In the genomic region with DNA sequence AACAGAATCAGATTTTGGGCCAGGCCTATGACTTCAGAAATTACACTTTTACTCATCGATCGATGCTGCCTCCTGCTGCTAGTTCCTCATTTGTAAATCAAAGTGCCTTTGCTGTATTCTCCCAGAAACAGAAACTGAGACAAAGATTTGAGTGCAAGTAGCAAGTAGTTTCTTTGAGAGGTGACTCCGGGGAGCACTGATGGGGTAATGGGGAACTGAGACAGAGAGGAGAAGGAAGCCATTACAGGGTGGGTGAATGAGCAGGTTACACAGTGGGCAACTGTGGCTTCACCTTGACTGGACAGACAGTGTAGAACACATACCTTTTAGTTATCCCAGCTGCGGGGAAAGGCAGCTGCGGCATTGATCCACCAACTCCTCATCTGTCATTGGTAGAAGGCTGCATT, we compare ENCODE assay signal across 10 cellular contexts. TPM values are rescaled to one million over a fixed set of nuclear protein-coding genes. Genes with fewer than 3 reads are reported as not detected.
A peak's percentile ranks its signal among the peaks of the same experiment; 100 is the strongest.
DNase-seq lines count a peak whose midpoint lies in the region; ATAC-seq and TF ChIP-seq lines count a peak whose summit lies in the region.
"Had no signal": no experiment of that assay in that cellular context is flagged by ENCODE, and none has a peak within 500 bp of the region (broad histone marks: within the 10 kb centered on the region; RNA-seq: fewer than 3 reads in every experiment).

No MANE protein-coding gene starts in this region.

- no peaks in the 10 kb centered on the region for H3K4me1 ChIP-seq in adrenal gland (replicated peaks in 1 of 2)
- H3K4me1 ChIP-seq: right atrium auricular region had no signal

- H3K27ac Mint-ChIP-seq in activated naive CD8-positive, alpha-beta T cell treated with anti-CD3 and anti-CD28 coated beads for 36 hours: peak overlapping the region; percentile 70

- H3K4me1 Mint-ChIP-seq in activated naive CD8-positive, alpha-beta T cell treated with anti-CD3 and anti-CD28 coated beads for 36 hours: peaks cover 15% of the 10 kb centered on the region

- WGBS in adrenal gland, 4 donors: 69 to 85% (median 77%) methylated on average over 5 of the region's 5 CpGs

- H3K27me3 ChIP-seq in adrenal gland: no peaks in the 10 kb centered on the region

- H3K4me3 ChIP-seq in adrenal gland: no peak overlapping the region
- H3K4me3 ChIP-seq: right atrium auricular region had no signal

- peaks cover 2% of the 10 kb centered on the region for H3K36me3 Mint-ChIP-seq in activated naive CD8-positive, alpha-beta T cell treated with anti-CD3 and anti-CD28 coated beads for 36 hours

- H3K9me3 ChIP-seq in adrenal gland (replicated peaks in 1 of 3): no peaks in the 10 kb centered on the region
- H3K9me3 ChIP-seq: right atrium auricular region had no signal

- no peaks in the 10 kb centered on the region for H3K9me3 Mint-ChIP-seq in activated naive CD8-positive, alpha-beta T cell treated with anti-CD3 and anti-CD28 coated beads for 36 hours

- DNase-seq in activated naive CD8-positive, alpha-beta T cell treated with anti-CD3 and anti-CD28 coated beads for 36 hours: no peak
- no peak for DNase-seq in NK-92 (lab: John Stamatoyannopoulos, UW; ENCODE audit: unreplicated experiment)
- no peak for DNase-seq in adrenal gland
- DNase-seq in NCI-H345 (lab: John Stamatoyannopoulos, UW): no peak
- DNase-seq in left lobe of liver (ENCODE audit: low spot score): no peak
- DNase-seq: COR-L47 had no signal

- TF ChIP-seq POLR2A in adrenal gland (IDR thresholded peaks at IDR 0.05): no peak

- intact Hi-C loops in adrenal gland (cut with DNase I): no loop called here

- TF ChIP-seq CTCF in adrenal gland (IDR thresholded peaks at IDR 0.05): no peak

- no peak overlapping the region for H3K27ac ChIP-seq in adrenal gland
- H3K27ac ChIP-seq: right atrium auricular region had no signal

- no peak overlapping the region for H3K4me3 Mint-ChIP-seq in activated naive CD8-positive, alpha-beta T cell treated with anti-CD3 and anti-CD28 coated beads for 36 hours

- no peaks in the 10 kb centered on the region for H3K36me3 ChIP-seq in adrenal gland (replicated peaks in 1 of 2)
- H3K36me3 ChIP-seq: right atrium auricular region had no signal

- H3K27me3 Mint-ChIP-seq in activated naive CD8-positive, alpha-beta T cell treated with anti-CD3 and anti-CD28 coated beads for 36 hours: peaks cover 60% of the 10 kb centered on the region

- ATAC-seq in GM18499 (IDR thresholded peaks at IDR 0.05; ENCODE audit: insufficient read depth, unreplicated experiment) (peak; percentile 64), GM21367 (IDR thresholded peaks at IDR 0.05; ENCODE audit: unreplicated experiment) (peak; percentile 79), HG03135 (IDR thresholded peaks at IDR 0.05; ENCODE audit: unreplicated experiment) (peak; percentile 73), left lobe of liver (no peak)

RNA-seq across cellular contexts. Expression of a gene that starts 9.7 kb away (rescaled TPM):
- 1 to 10 TPM; 4.6 to 5.3 TPM for total RNA-seq in activated naive CD8-positive, alpha-beta T cell treated with anti-CD3 and anti-CD28 coated beads for 36 hours
- 10 to 100 TPM in 3 of 8 donors, 1 to 10 TPM in 5; 4.5 to 13.5 (median 9.4) TPM for total RNA-seq in adrenal gland
- polyA plus RNA-seq in adrenal gland: 10 to 100 TPM in 2 of 3 donors, 1 to 10 TPM in 1; 6.8 to 20.5 (median 13.1) TPM
- total RNA-seq in left lobe of liver: 6.6 TPM

RNA-seq across cellular contexts. Expression of a gene that starts 18.7 kb away (rescaled TPM):
- 10 to 100 TPM; 26.2 to 27.3 TPM for total RNA-seq in activated naive CD8-positive, alpha-beta T cell treated with anti-CD3 and anti-CD28 coated beads for 36 hours
- total RNA-seq in adrenal gland (10 to 100 TPM; 17.8 to 44.8 (median 26.0) TPM), left lobe of liver (8.2 TPM)
- 10 to 100 TPM; 18.7 to 24.8 (median 19.0) TPM for polyA plus RNA-seq in adrenal gland
